Comparison of ENCODE assay signal across 8 cellular contexts in genomic region chr11:57567210-57567511, GRCh38. TPM values are rescaled to one million over a fixed set of nuclear protein-coding genes. Genes with fewer than 3 reads are reported as not detected.
DNase-seq lines count a peak whose midpoint lies in the region; ATAC-seq and TF ChIP-seq lines count a peak whose summit lies in the region.

No MANE protein-coding gene starts in this region.

- no peaks in the 10 kb centered on the region for H3K9me3 ChIP-seq in effector memory CD4-positive, alpha-beta T cell (ENCODE audit: control insufficient read depth, low read length)
- H3K9me3 ChIP-seq in mucosa of rectum (ENCODE audit: control insufficient read depth in 2 of 2, low read length in 2 of 2): no peaks in the 10 kb centered on the region

- peak overlapping the region; percentile 92 for H3K27ac ChIP-seq in effector memory CD4-positive, alpha-beta T cell (ENCODE audit: insufficient read depth, low read length, poor library complexity, severe bottlenecking)
- H3K27ac ChIP-seq in mucosa of rectum (ENCODE audit: low read depth in 2 of 2, low read length in 2 of 2): peak overlapping the region; percentile 83 to 84

- H3K27me3 ChIP-seq in effector memory CD4-positive, alpha-beta T cell (replicated peaks; ENCODE audit: control insufficient read depth, insufficient read depth, low read length, poor library complexity, severe bottlenecking): no peaks in the 10 kb centered on the region
- H3K27me3 ChIP-seq in mucosa of rectum (ENCODE audit: control insufficient read depth in 2 of 2, insufficient read depth in 2 of 2, low read length in 2 of 2): no peaks in the 10 kb centered on the region

- H3K36me3 ChIP-seq in effector memory CD4-positive, alpha-beta T cell (ENCODE audit: control insufficient read depth, insufficient read depth, low read length): peaks cover 1% of the 10 kb centered on the region
- no peaks in the 10 kb centered on the region for H3K36me3 ChIP-seq in mucosa of rectum (ENCODE audit: control insufficient read depth in 2 of 2, insufficient read depth in 2 of 2, low read length in 2 of 2)

- H3K9ac ChIP-seq in mucosa of rectum (ENCODE audit: low read depth in 1 of 2, low read length in 2 of 2): peak overlapping the region; percentile 74 to 79

- DNase-seq in GM12864 (ENCODE audit: low read depth) (no peak), HFF-Myc (ENCODE audit: extremely low read depth, low read depth) (no peak), T follicular helper cell (ENCODE audit: low read depth) (peak; percentile 16), mucosa of gallbladder (ENCODE audit: low spot score) (no peak), NCI-H82 treated with DMSO at 0.1 percent for 48 hours (lab: John Stamatoyannopoulos, UW; ENCODE audit: unreplicated experiment) (no peak)
- DNase-seq in effector memory CD4-positive, alpha-beta T cell: peak in 1 of 3 donors; percentile 15

- peak overlapping the region; percentile 84 for H3K4me3 ChIP-seq in GM12864 (ENCODE audit: low read depth, low read length)
- H3K4me3 ChIP-seq in HFF-Myc (replicated peaks; ENCODE audit: low read depth, low read length): peak overlapping the region; percentile 69
- peak overlapping the region; percentile 89 for H3K4me3 ChIP-seq in effector memory CD4-positive, alpha-beta T cell (ENCODE audit: insufficient read depth, low read depth, low read length, poor library complexity, severe bottlenecking)
- peak overlapping the region; percentile 87 to 91 for H3K4me3 ChIP-seq in mucosa of rectum (ENCODE audit: low read length in 2 of 2)

- no peak for TF ChIP-seq CTCF in GM12864 (IDR thresholded peaks at IDR 0.05; ENCODE audit: low read depth, low read length, missing control alignments)
- no peak for TF ChIP-seq CTCF in HFF-Myc (IDR thresholded peaks at IDR 0.05; ENCODE audit: low read depth, low read length, missing control alignments)

- H3K4me1 ChIP-seq in effector memory CD4-positive, alpha-beta T cell (ENCODE audit: control insufficient read depth, insufficient read depth, low read length, poor library complexity, severe bottlenecking): peaks cover 8% of the 10 kb centered on the region
- H3K4me1 ChIP-seq in mucosa of rectum (ENCODE audit: control insufficient read depth in 2 of 2, insufficient read depth in 2 of 2, low read length in 2 of 2): peaks cover 0 to 15% of the 10 kb centered on the region in 2 donors

- no peak for ATAC-seq in GM18868 (IDR thresholded peaks at IDR 0.05; ENCODE audit: unreplicated experiment)

RNA-seq across cellular contexts. Expression of gene UBE2L6, which starts 0.3 kb away (rescaled TPM):
- total RNA-seq in mucosa of gallbladder: 71.9 TPM

RNA-seq across cellular contexts. Expression of gene SMTNL1, which starts 29.8 kb away (rescaled TPM):
- not detected for total RNA-seq in mucosa of gallbladder

RNA-seq across cellular contexts. Expression of gene SERPING1, which starts 30.3 kb away (rescaled TPM):
- 614 TPM for total RNA-seq in mucosa of gallbladder

RNA-seq across cellular contexts. Expression of gene TIMM10, which starts 36.6 kb away (rescaled TPM):
- total RNA-seq in mucosa of gallbladder: 31.2 TPM

RNA-seq across cellular contexts. Expression of gene SLC43A1, which starts 51.7 kb away (rescaled TPM):
- 89.5 TPM for total RNA-seq in mucosa of gallbladder
